ENCODE assay signal across 8 cellular contexts in genomic region chr20:32275163-32275562, GRCh38. TPM values are rescaled to one million over a fixed set of nuclear protein-coding genes. Genes with fewer than 3 reads are reported as not detected.
DNase-seq lines count a peak whose midpoint lies in the region; ATAC-seq and TF ChIP-seq lines count a peak whose summit lies in the region.
"Not testable (repeated sequence)": the region's sequence is repeated elsewhere in the genome, so short reads cannot be mapped to it uniquely, and the experiment has no call there.

No MANE protein-coding gene starts in this region.

- not testable (repeated sequence) for H3K36me3 Mint-ChIP-seq in CD4-positive, alpha-beta memory T cell; activated naive CD8-positive, alpha-beta T cell; mesothelial cell of epicardium; nephron (ENCODE audit: low read depth); type B pancreatic cell
- peaks cover 21% of the 10 kb centered on the region for H3K36me3 Mint-ChIP-seq in central memory CD8-positive, alpha-beta T cell (ENCODE audit: insufficient read depth)

- not testable (repeated sequence) for H2AFZ ChIP-seq in osteoblast (ENCODE audit: low read length)

- not testable (repeated sequence) for H3K27me3 ChIP-seq in CD4-positive, alpha-beta memory T cell (ENCODE audit: insufficient read depth, low read length); osteoblast (ENCODE audit: insufficient read depth, low read length)

- POLR2A ChIA-PET in CD4-positive, alpha-beta memory T cell (lab: Charles Lee; ENCODE audit: partially characterized antibody) = not testable (repeated sequence)

- H3K9me3 Mint-ChIP-seq in CD4-positive, alpha-beta memory T cell; activated naive CD8-positive, alpha-beta T cell (ENCODE audit: low read depth); central memory CD8-positive, alpha-beta T cell; mesothelial cell of epicardium; nephron; type B pancreatic cell: not testable (repeated sequence)

- not testable (repeated sequence) for H3K36me3 ChIP-seq in CD4-positive, alpha-beta memory T cell (ENCODE audit: insufficient read depth, low read length); osteoblast (ENCODE audit: insufficient read depth, low read length)

- CTCF ChIA-PET in CD4-positive, alpha-beta memory T cell (lab: Charles Lee; ENCODE audit: partially characterized antibody) = interaction anchor here (1.3 kb wide), 1 partner anchor 11 kb away, joined by 4 read pairs; no protein-coding TSS in a partner anchor

- ATAC-seq in central memory CD8-positive, alpha-beta T cell (replicated peaks; ENCODE audit: extremely low read depth, poor library complexity, severe bottlenecking) = not testable (repeated sequence)

- peak overlapping the region in 5 of 8 donors; percentile 6 to 43 (median 25) for H3K4me3 Mint-ChIP-seq in CD4-positive, alpha-beta memory T cell
- H3K4me3 Mint-ChIP-seq in activated naive CD8-positive, alpha-beta T cell = not testable (repeated sequence)
- peak overlapping the region; percentile 38 for H3K4me3 Mint-ChIP-seq in central memory CD8-positive, alpha-beta T cell
- H3K4me3 Mint-ChIP-seq in mesothelial cell of epicardium (peak overlapping the region; percentile 7), nephron (peak overlapping the region; percentile 31 to 77 (median 69)), type B pancreatic cell (peak overlapping the region; percentile 53)

- not testable (repeated sequence) for H3K4me3 ChIP-seq in CD4-positive, alpha-beta memory T cell (ENCODE audit: low read length in 2 of 2); osteoblast (ENCODE audit: insufficient read depth, low read length)

- peaks cover 21 to 41% (median 32%) of the 10 kb centered on the region in 4 donors for H3K4me1 Mint-ChIP-seq in CD4-positive, alpha-beta memory T cell
- peaks cover 37% of the 10 kb centered on the region for H3K4me1 Mint-ChIP-seq in activated naive CD8-positive, alpha-beta T cell (ENCODE audit: low read depth)
- H3K4me1 Mint-ChIP-seq in central memory CD8-positive, alpha-beta T cell = peaks cover 26% of the 10 kb centered on the region
- H3K4me1 Mint-ChIP-seq in mesothelial cell of epicardium (peaks cover 21% of the 10 kb centered on the region), nephron (peaks cover 23% of the 10 kb centered on the region), type B pancreatic cell (ENCODE audit: unreplicated experiment) (peaks cover 23% of the 10 kb centered on the region)

- not testable (repeated sequence) for H4K20me1 ChIP-seq in osteoblast (ENCODE audit: insufficient read depth, low read length)

- intact Hi-C loops in CD4-positive, alpha-beta memory T cell (cut with micrococcal nuclease) = loop anchor here (5.0 kb wide), 1 partner anchor 212 kb away; no protein-coding TSS in a partner anchor

- H3K27ac Mint-ChIP-seq in CD4-positive, alpha-beta memory T cell = peak overlapping the region in 3 of 7 donors; percentile 37 to 88 (median 70)
- peak overlapping the region; percentile 19 for H3K27ac Mint-ChIP-seq in activated naive CD8-positive, alpha-beta T cell
- not testable (repeated sequence) for H3K27ac Mint-ChIP-seq in central memory CD8-positive, alpha-beta T cell (ENCODE audit: low read depth); mesothelial cell of epicardium; nephron; type B pancreatic cell

- TF ChIP-seq CTCF in mesothelial cell of epicardium (IDR thresholded peaks at IDR 0.05; ENCODE audit: unreplicated experiment); nephron (IDR thresholded peaks at IDR 0.05; ENCODE audit: unreplicated experiment in 3 of 3); osteoblast (IDR thresholded peaks at IDR 0.05; ENCODE audit: extremely low read depth, low read depth, low read length); type B pancreatic cell (conservative IDR thresholded peaks at IDR 0.05): not testable (repeated sequence)

- not testable (repeated sequence) for DNase-seq in CD4-positive, alpha-beta memory T cell; central memory CD8-positive, alpha-beta T cell (ENCODE audit: low spot score in 2 of 2); mesothelial cell of epicardium (ENCODE audit: low spot score in 2 of 2, unreplicated experiment in 2 of 2); type B pancreatic cell (ENCODE audit: extremely low spot score, unreplicated experiment)
- DNase-seq in activated effector memory CD4-positive, alpha-beta T cell treated with anti-CD3 and anti-CD28 coated beads, Interleukin-2, amount 50 U/mL, for 16 hours = peak; percentile 9
- DNase-seq in osteoblast (ENCODE audit: insufficient read length, low spot score, missing footprints) = peak; percentile 41

- H3K27ac ChIP-seq in CD4-positive, alpha-beta memory T cell (ENCODE audit: low read depth, low read length); osteoblast (ENCODE audit: low read depth, low read length): not testable (repeated sequence)

- H3K27me3 Mint-ChIP-seq in CD4-positive, alpha-beta memory T cell; activated naive CD8-positive, alpha-beta T cell; central memory CD8-positive, alpha-beta T cell; nephron (ENCODE audit: low read depth): not testable (repeated sequence)
- H3K27me3 Mint-ChIP-seq in mesothelial cell of epicardium (ENCODE audit: low read depth) = peaks cover 23% of the 10 kb centered on the region
- peaks cover 23% of the 10 kb centered on the region for H3K27me3 Mint-ChIP-seq in type B pancreatic cell

- not testable (repeated sequence) for H3K9me3 ChIP-seq in CD4-positive, alpha-beta memory T cell (ENCODE audit: control insufficient read depth in 1 of 2, low read length in 2 of 2); osteoblast (ENCODE audit: low read depth, low read length)

- peaks cover 31% of the 10 kb centered on the region for H3K79me2 ChIP-seq in osteoblast (ENCODE audit: insufficient read depth, low read length)

- not testable (repeated sequence) for H3K4me2 ChIP-seq in osteoblast (ENCODE audit: insufficient read depth, low read length)

- peaks cover 26% of the 10 kb centered on the region for H3K4me1 ChIP-seq in CD4-positive, alpha-beta memory T cell (ENCODE audit: insufficient read depth, low read length)
- H3K4me1 ChIP-seq in osteoblast (ENCODE audit: insufficient read depth, low read length) = peaks cover 14% of the 10 kb centered on the region

RNA-seq across cellular contexts. Expression of gene KIF3B, which starts 2.3 kb away (rescaled TPM):
- total RNA-seq in CD4-positive, alpha-beta memory T cell = 10 to 100 TPM; 14.2 to 14.5 TPM
- 1 to 10 TPM; 1.6 to 5.2 TPM for polyA plus RNA-seq in CD4-positive, alpha-beta memory T cell
- total RNA-seq in mesothelial cell of epicardium = 21.1 to 22.2 TPM (median 21.3 TPM) in 3 replicates
- total RNA-seq in osteoblast = 37.4 and 39.4 TPM in 2 replicates
- total RNA-seq in type B pancreatic cell (ENCODE audit: low replicate concordance) = 41.2 and 45.9 TPM in 2 replicates
